ENCODE assay signal across 11 cellular contexts in the genomic region with DNA sequence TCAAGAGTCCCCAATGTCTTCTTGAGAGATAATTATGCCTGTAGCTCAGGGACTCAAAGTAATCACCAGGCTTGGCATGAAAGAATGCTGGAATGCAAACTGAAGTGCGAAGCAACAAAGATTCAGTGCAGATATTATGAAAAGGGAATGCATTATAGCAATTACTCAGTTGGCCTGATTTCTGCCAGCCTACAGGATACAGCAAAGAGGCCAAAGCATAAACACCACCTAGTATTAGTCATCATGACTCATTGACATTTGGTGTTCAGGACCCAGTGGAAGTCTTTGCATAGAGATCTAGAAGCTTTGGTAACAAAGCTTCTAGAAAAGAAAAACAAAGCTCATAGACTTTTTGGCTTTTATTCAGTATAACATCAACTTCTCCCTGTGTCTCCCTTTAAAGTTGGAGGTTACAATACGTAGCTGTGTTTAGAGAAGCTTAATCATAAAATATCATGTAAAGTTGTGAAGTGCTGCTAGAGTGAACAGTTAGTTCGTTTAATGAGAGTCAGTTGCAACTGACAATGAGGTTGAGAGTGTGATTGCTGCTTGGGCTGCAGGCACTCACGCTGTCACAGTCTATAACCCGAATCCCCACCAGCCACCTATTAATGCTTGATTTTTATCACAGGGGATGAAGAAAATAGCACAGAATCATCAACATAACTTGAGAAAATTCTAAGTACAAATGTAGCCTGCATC.
DNase-seq lines count a peak whose midpoint lies in the region; ATAC-seq, FAIRE-seq and TF ChIP-seq lines count a peak whose summit lies in the region.
"Had no signal": no experiment of that assay in that cellular context is flagged by ENCODE, and none has a peak within 500 bp of the region (broad histone marks: within the 10 kb centered on the region; RNA-seq: fewer than 3 reads in every experiment).

No MANE protein-coding gene starts in this region.

- 31% methylated on average over 5 of the region's 5 CpGs for WGBS in suprapubic skin
- WGBS in pancreas, 2 donors = 53 to 55% methylated on average over 5 of the region's 5 CpGs

- DNase-seq in NCI-H2196 treated with DMSO at 0.1 percent for 48 hours (lab: John Stamatoyannopoulos, UW; ENCODE audit: unreplicated experiment) (peak; percentile 10), NCI-H2196 (lab: John Stamatoyannopoulos, UW; ENCODE audit: unreplicated experiment) (no peak), RWPE1 (ENCODE audit: low spot score) (peak; percentile 88), fibroblast of the aortic adventitia (ENCODE audit: low read depth) (peak; percentile 95), suprapubic skin (ENCODE audit: low spot score in 2 of 2) (no peak), NCI-H1417 treated with DMSO at 0.1 percent for 48 hours (lab: John Stamatoyannopoulos, UW) (no peak), pancreas (no peak), OCI-M2 (lab: John Stamatoyannopoulos, UW; ENCODE audit: unreplicated experiment) (no peak)
- DNase-seq: activated CD4-positive, CD25-positive, alpha-beta regulatory T cell; left ventricle myocardium superior; NCI-H2171 had no signal

- POLR2A ChIA-PET in RWPE1 (lab: Yijun Ruan, JAX; ENCODE audit: low non-redundant PET) = no interaction called here

- H3K36me3 ChIP-seq in suprapubic skin (no peaks in the 10 kb centered on the region), pancreas (no peaks in the 10 kb centered on the region)

- no peak for TF ChIP-seq CTCF in RWPE1 (conservative IDR thresholded peaks at IDR 0.05; ENCODE audit: low read depth)
- TF ChIP-seq CTCF in fibroblast of the aortic adventitia (IDR thresholded peaks at IDR 0.05; ENCODE audit: insufficient read depth, low read length) = no peak
- TF ChIP-seq CTCF in suprapubic skin (IDR thresholded peaks at IDR 0.05) = no peak
- no peak for TF ChIP-seq CTCF in pancreas (IDR thresholded peaks at IDR 0.05)

- H3K4me3 ChIP-seq in fibroblast of the aortic adventitia (ENCODE audit: low read depth, low read length) (no peak overlapping the region), suprapubic skin (no peak overlapping the region), pancreas (no peak overlapping the region)

- ATAC-seq in pancreas = no peak
- ATAC-seq: left ventricle myocardium superior had no signal

- H3K9me3 ChIP-seq in suprapubic skin (no peaks in the 10 kb centered on the region), pancreas (no peaks in the 10 kb centered on the region)

- no peak for TF ChIP-seq EP300 in suprapubic skin (IDR thresholded peaks at IDR 0.05)

- FAIRE-seq in pancreas (lab: Jason Lieb, UNC) = no peak

- no peak overlapping the region for H3K27ac ChIP-seq in RWPE1
- peak overlapping the region; percentile 35 for H3K27ac ChIP-seq in suprapubic skin
- H3K27ac ChIP-seq in pancreas = no peak overlapping the region

- H3K4me1 ChIP-seq in suprapubic skin (peaks cover 34% of the 10 kb centered on the region), pancreas (no peaks in the 10 kb centered on the region)

- H3K27me3 ChIP-seq in suprapubic skin = no peaks in the 10 kb centered on the region
- H3K27me3 ChIP-seq in pancreas = no peaks in the 10 kb centered on the region

- no peak for TF ChIP-seq POLR2A in suprapubic skin (IDR thresholded peaks at IDR 0.05)

- intact Hi-C loops in pancreas (cut with DNase I) = no loop called here

- CTCF ChIA-PET in RWPE1 (lab: Yijun Ruan, JAX) = interaction anchor here (0.6 kb wide), 1 partner anchor 860 kb away, joined by 3 read pairs; no protein-coding TSS in a partner anchor

Comparison
In these comparisons a context has a peak if more than half of its experiments do, and no peak if none do; other contexts are left out.
1. DNase-seq: peak in NCI-H2196 treated with DMSO at 0.1 percent for 48 hours (single experiment), RWPE1 (single experiment) and fibroblast of the aortic adventitia (single experiment); none in NCI-H2196 (single experiment), suprapubic skin (0 of 2), NCI-H1417 treated with DMSO at 0.1 percent for 48 hours (single experiment), pancreas (0 of 6) and OCI-M2 (single experiment).